34 cellular contexts compared by ENCODE assay signal in the genomic region with DNA sequence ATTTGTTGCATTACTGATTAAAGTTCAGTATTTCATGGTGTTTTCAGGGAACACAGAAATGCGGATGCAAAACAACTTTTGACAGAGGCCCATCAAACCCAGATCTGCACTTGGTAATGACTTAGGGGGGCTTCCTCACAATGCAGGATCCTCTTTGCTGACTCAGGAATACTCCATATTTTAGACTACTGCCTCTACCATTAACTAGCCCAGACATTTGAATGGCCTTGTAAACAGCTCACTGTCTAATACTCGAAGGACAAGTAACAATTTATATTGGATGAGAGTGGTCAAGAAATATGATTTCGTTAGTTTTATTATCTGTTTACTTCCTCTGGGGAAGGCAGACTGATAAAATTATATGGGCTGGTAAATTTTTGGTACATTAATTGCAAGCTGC.
"Had no signal": no experiment of that assay in that cellular context is flagged by ENCODE, and none has a peak within 500 bp of the region (broad histone marks: within the 10 kb centered on the region; RNA-seq: fewer than 3 reads in every experiment).

No MANE protein-coding gene starts in this region.

- H3K36me3 Mint-ChIP-seq: activated naive CD8-positive, alpha-beta T cell had no signal

- FAIRE-seq: astrocyte, bronchial epithelial cell had no signal

- H3K4me3 ChIP-seq: coronary artery, dorsolateral prefrontal cortex, gastrocnemius medialis, heart left ventricle had no signal

- ATAC-seq: activated CD4-positive, alpha-beta T cell treated with anti-CD3 and anti-CD28 coated beads for 36 hours; activated T-helper 17 cell treated with anti-CD3 and anti-CD28 coated beads, Interleukin-2, amount 50 U/mL, for 72 hours; esophagus mucosa; foreskin keratinocyte; gastrocnemius medialis; heart left ventricle; T-helper 17 cell had no signal

- DNase-seq: activated CD4-positive, alpha-beta memory T cell treated with anti-CD3 and anti-CD28 coated beads, Interleukin-2, amount 10 ng/mL, durations not matched to agents 7 days and 5 days; activated CD4-positive, alpha-beta T cell treated with anti-CD3 and anti-CD28 coated beads for 36 hours; activated CD4-positive, alpha-beta T cell treated with anti-CD3 and anti-CD28 coated beads, Interleukin-2, amount 10 ng/mL, durations not matched to agents 7 days and 5 days; activated CD4-positive, alpha-beta T cell treated with anti-CD3 and anti-CD28 coated beads, Interleukin-2, amount 50 U/mL, for 4 hours; activated CD4-positive, CD25-positive, alpha-beta regulatory T cell; activated CD4-positive, CD25-positive, alpha-beta regulatory T cell treated with anti-CD3 and anti-CD28 coated beads, Interleukin-2, amount 50 U/mL, for 72 hours; activated CD8-positive, alpha-beta memory T cell treated with anti-CD3 and anti-CD28 coated beads, Interleukin-2, amount 50 U/mL, for 48 hours; activated effector memory CD4-positive, alpha-beta T cell treated with Interleukin-2 at 50 U/mL for 16 hours; activated gamma-delta T cell treated with Interleukin-2 at 50 U/mL for 16 hours; activated naive CD4-positive, alpha-beta T cell treated with anti-CD3 and anti-CD28 coated beads, Interleukin-2, amount 50 U/mL, for 16 hours; activated naive CD4-positive, alpha-beta T cell treated with Interleukin-2 at 50 U/mL for 16 hours; activated T-cell treated with anti-CD3 and anti-CD28 coated beads for 4 hours; activated T-cell treated with anti-CD3 and anti-CD28 coated beads, Interleukin-2, amount 50 U/mL, for 24 hours; amniotic stem cell; anterior cingulate cortex; brain microvascular endothelial cell; dorsolateral prefrontal cortex; effector memory CD4-positive, alpha-beta T cell; endodermal cell; foreskin keratinocyte; gastrocnemius medialis; glutamatergic neuron; heart left ventricle; T-helper 17 cell; T1000 had no signal

- H3K9me3 Mint-ChIP-seq: activated CD4-positive, alpha-beta memory T cell treated with anti-CD3 and anti-CD28 coated beads, Interleukin-2, amount 10 ng/mL, durations not matched to agents 7 days and 5 days; activated CD4-positive, alpha-beta T cell treated with anti-CD3 and anti-CD28 coated beads, Interleukin-2, amount 10 ng/mL, durations not matched to agents 7 days and 5 days; activated T-cell treated with anti-CD3 and anti-CD28 coated beads, Interleukin-2, amount 50 U/mL, for 24 hours; activated T-helper 17 cell treated with anti-CD3 and anti-CD28 coated beads, Interleukin-2, amount 50 U/mL, for 72 hours; central memory CD8-positive, alpha-beta T cell; dendritic cell treated with granulocyte-macrophage colony-stimulating factor and Interleukin-4, amounts not matched to agents 40 ng/mL and 50 ng/mL, for 4 days; endodermal cell; T-helper 2 cell treated with Interferon-gamma antibody and Interleukin-4, amounts not matched to agents 5 μg/mL and 100 μg/mL, for 36 hours had no signal

- H3K4me3 Mint-ChIP-seq: activated CD4-positive, alpha-beta memory T cell treated with anti-CD3 and anti-CD28 coated beads, Interleukin-2, amount 10 ng/mL, durations not matched to agents 7 days and 5 days; activated CD4-positive, alpha-beta T cell treated with anti-CD3 and anti-CD28 coated beads for 36 hours; activated CD4-positive, alpha-beta T cell treated with anti-CD3 and anti-CD28 coated beads, Interleukin-2, amount 10 ng/mL, durations not matched to agents 7 days and 5 days; activated naive CD8-positive, alpha-beta T cell; activated T-cell treated with anti-CD3 and anti-CD28 coated beads, Interleukin-2, amount 50 U/mL, for 24 hours; activated T-helper 17 cell treated with anti-CD3 and anti-CD28 coated beads, Interleukin-2, amount 50 U/mL, for 72 hours; central memory CD8-positive, alpha-beta T cell; dendritic cell treated with granulocyte-macrophage colony-stimulating factor and Interleukin-4, amounts not matched to agents 40 ng/mL and 50 ng/mL, for 4 days; endodermal cell; T-helper 17 cell; T-helper 2 cell treated with Interferon-gamma antibody and Interleukin-4, amounts not matched to agents 5 μg/mL and 100 μg/mL, for 36 hours had no signal

- H3K27me3 Mint-ChIP-seq: central memory CD8-positive, alpha-beta T cell; dendritic cell treated with granulocyte-macrophage colony-stimulating factor and Interleukin-4, amounts not matched to agents 40 ng/mL and 50 ng/mL, for 4 days had no signal

- H3K9me3 ChIP-seq: gastrocnemius medialis, heart left ventricle had no signal

- H3K4me1 ChIP-seq: foreskin keratinocyte, gastrocnemius medialis, heart left ventricle had no signal

- H3K36me3 ChIP-seq: brain microvascular endothelial cell, gastrocnemius medialis, heart left ventricle had no signal

- H3K4me1 Mint-ChIP-seq: activated CD4-positive, alpha-beta memory T cell treated with anti-CD3 and anti-CD28 coated beads, Interleukin-2, amount 10 ng/mL, durations not matched to agents 7 days and 5 days; activated CD4-positive, alpha-beta T cell treated with anti-CD3 and anti-CD28 coated beads, Interleukin-2, amount 10 ng/mL, durations not matched to agents 7 days and 5 days; activated T-helper 17 cell treated with anti-CD3 and anti-CD28 coated beads, Interleukin-2, amount 50 U/mL, for 72 hours; central memory CD8-positive, alpha-beta T cell; endodermal cell; T-helper 17 cell had no signal

- H3K27me3 ChIP-seq: brain microvascular endothelial cell, dorsolateral prefrontal cortex, foreskin keratinocyte, gastrocnemius medialis, heart left ventricle had no signal

- H3K27ac ChIP-seq: brain microvascular endothelial cell, coronary artery, dorsolateral prefrontal cortex, foreskin keratinocyte, gastrocnemius medialis, heart left ventricle had no signal

- H3K27ac Mint-ChIP-seq: activated CD4-positive, alpha-beta memory T cell treated with anti-CD3 and anti-CD28 coated beads, Interleukin-2, amount 10 ng/mL, durations not matched to agents 7 days and 5 days; activated CD4-positive, alpha-beta T cell treated with anti-CD3 and anti-CD28 coated beads for 36 hours; activated CD4-positive, alpha-beta T cell treated with anti-CD3 and anti-CD28 coated beads, Interleukin-2, amount 10 ng/mL, durations not matched to agents 7 days and 5 days; activated naive CD8-positive, alpha-beta T cell; activated T-cell treated with anti-CD3 and anti-CD28 coated beads, Interleukin-2, amount 50 U/mL, for 24 hours; activated T-helper 17 cell treated with anti-CD3 and anti-CD28 coated beads, Interleukin-2, amount 50 U/mL, for 72 hours; dendritic cell treated with granulocyte-macrophage colony-stimulating factor and Interleukin-4, amounts not matched to agents 40 ng/mL and 50 ng/mL, for 4 days; endodermal cell; T-helper 17 cell; T-helper 2 cell treated with Interferon-gamma antibody and Interleukin-4, amounts not matched to agents 5 μg/mL and 100 μg/mL, for 36 hours had no signal
